Comparison of ENCODE assay signal across 1 cellular context in genomic region chr19:50837300-50837699, GRCh38.
TF ChIP-seq lines count a peak whose summit lies in the region.

No MANE protein-coding gene starts in this region.

TF ChIP-seq in HEK293, 187 proteins besides CTCF, POLR2A, EP300 and RAD21 (continued from another document and continues in another):
- TF ChIP-seq ZBTB7A (tag by site-specific recombination; IDR thresholded peaks at IDR 0.05; ENCODE audit: low read depth): peak; percentile 57; the same call in 1 of the 2 replicates
- no peak for TF ChIP-seq ZNF513 (tag by site-specific recombination; IDR thresholded peaks at IDR 0.05)
- no peak for TF ChIP-seq ZNF658 (tag by site-specific recombination; IDR thresholded peaks at IDR 0.05)
- TF ChIP-seq ZNF433 (tag by site-specific recombination; IDR thresholded peaks at IDR 0.05; ENCODE audit: low read depth): no peak
- no peak for TF ChIP-seq ZNF416 (tag by site-specific recombination; IDR thresholded peaks at IDR 0.05)
- peak; percentile 48; the same call in 1 of the 2 replicates for TF ChIP-seq PATZ1 (tag by site-specific recombination; IDR thresholded peaks at IDR 0.05)
- TF ChIP-seq ZNF2 (tag by site-specific recombination; IDR thresholded peaks at IDR 0.05): no peak
- no peak for TF ChIP-seq HOXD13 (CRISPR knock-in tag; IDR thresholded peaks at IDR 0.05; ENCODE audit: borderline replicate concordance)
- no peak for TF ChIP-seq ZNF692 (tag by site-specific recombination; IDR thresholded peaks at IDR 0.05)
- TF ChIP-seq ZNF274 (IDR thresholded peaks at IDR 0.05; ENCODE audit: low read length): no peak
- no peak for TF ChIP-seq ZNF274 (tag by site-specific recombination; IDR thresholded peaks at IDR 0.05; ENCODE audit: borderline replicate concordance)
- TF ChIP-seq ZNF449 (tag by site-specific recombination; IDR thresholded peaks at IDR 0.05): no peak
- TF ChIP-seq ZNF48 (tag by site-specific recombination; IDR thresholded peaks at IDR 0.05): no peak
- TF ChIP-seq KLF8 (tag by site-specific recombination; IDR thresholded peaks at IDR 0.05): peak; percentile 37; the same call in 1 of the 2 replicates
- TF ChIP-seq ZBTB21 (tag by site-specific recombination; IDR thresholded peaks at IDR 0.05): no peak
- TF ChIP-seq ZBTB1 (tag by site-specific recombination; IDR thresholded peaks at IDR 0.05): no peak
- no peak for TF ChIP-seq WT1 (tag by site-specific recombination; IDR thresholded peaks at IDR 0.05)
- TF ChIP-seq ZNF138 (tag by site-specific recombination; IDR thresholded peaks at IDR 0.05; ENCODE audit: borderline replicate concordance): no peak
- TF ChIP-seq ZNF555 (tag by site-specific recombination; conservative IDR thresholded peaks at IDR 0.05): no peak
- TF ChIP-seq ZNF175 (tag by site-specific recombination; IDR thresholded peaks at IDR 0.05): no peak
- TF ChIP-seq AEBP2 (tag by site-specific recombination; IDR thresholded peaks at IDR 0.05; ENCODE audit: borderline replicate concordance): no peak
- no peak for TF ChIP-seq ZNF121 (tag by site-specific recombination; IDR thresholded peaks at IDR 0.05)
- no peak for TF ChIP-seq ZBTB44 (tag by site-specific recombination; IDR thresholded peaks at IDR 0.05)
- no peak for TF ChIP-seq ZSCAN16 (tag by site-specific recombination; IDR thresholded peaks at IDR 0.05)
- no peak for TF ChIP-seq ZNF777 (tag by site-specific recombination; IDR thresholded peaks at IDR 0.05; ENCODE audit: borderline replicate concordance)
- no peak for TF ChIP-seq ZNF530 (tag by site-specific recombination; IDR thresholded peaks at IDR 0.05; ENCODE audit: low read depth)
- no peak for TF ChIP-seq KLF7 (tag by site-specific recombination; IDR thresholded peaks at IDR 0.05; ENCODE audit: borderline replicate concordance)
- no peak for TF ChIP-seq PRDM1 (tag by site-specific recombination; IDR thresholded peaks at IDR 0.05)
- no peak for TF ChIP-seq ZNF76 (tag by site-specific recombination; IDR thresholded peaks at IDR 0.05; ENCODE audit: borderline replicate concordance, low read depth)
- TF ChIP-seq KLF9 (tag by site-specific recombination; IDR thresholded peaks at IDR 0.05; ENCODE audit: low read depth): no peak
- no peak for TF ChIP-seq TRIM28 (IDR thresholded peaks at IDR 0.05; ENCODE audit: borderline replicate concordance, low read length)
- no peak for TF ChIP-seq ZNF664 (tag by site-specific recombination; IDR thresholded peaks at IDR 0.05)
- no peak for TF ChIP-seq ATF2 (tag by site-specific recombination; IDR thresholded peaks at IDR 0.05; ENCODE audit: low read depth)
- TF ChIP-seq ZSCAN30 (tag by site-specific recombination; IDR thresholded peaks at IDR 0.05): no peak
- no peak for TF ChIP-seq ZNF624 (tag by site-specific recombination; IDR thresholded peaks at IDR 0.05)
- no peak for TF ChIP-seq ZNF558 (tag by site-specific recombination; IDR thresholded peaks at IDR 0.05)
- TF ChIP-seq PRDM10 (tag by site-specific recombination; IDR thresholded peaks at IDR 0.05): no peak
- TF ChIP-seq ZNF701 (tag by site-specific recombination; IDR thresholded peaks at IDR 0.05): no peak
- no peak for TF ChIP-seq ZNF146 (tag by site-specific recombination; IDR thresholded peaks at IDR 0.05)
- 0 out of 2 replicates have a peak, but pooled peaks have one; percentile 14 for TF ChIP-seq SCRT2 (tag by site-specific recombination; IDR thresholded peaks at IDR 0.05)
- TF ChIP-seq KLF10 (tag by site-specific recombination; IDR thresholded peaks at IDR 0.05): no peak
- TF ChIP-seq ZNF155 (tag by site-specific recombination; IDR thresholded peaks at IDR 0.05): no peak
- TF ChIP-seq IKZF3 (tag by site-specific recombination; IDR thresholded peaks at IDR 0.05): no peak
- TF ChIP-seq ZNF221 (tag by site-specific recombination; IDR thresholded peaks at IDR 0.05; ENCODE audit: borderline replicate concordance): no peak
- TF ChIP-seq ZSCAN5A (tag by site-specific recombination; IDR thresholded peaks at IDR 0.05): no peak
- no peak for TF ChIP-seq BCL11B (tag by site-specific recombination; IDR thresholded peaks at IDR 0.05; ENCODE audit: low read depth)
- peak; percentile 89 for TF ChIP-seq GLIS1 (tag by site-specific recombination; IDR thresholded peaks at IDR 0.05)
- no peak for TF ChIP-seq ZBTB26 (tag by site-specific recombination; optimal IDR thresholded peaks at IDR 0.05)
- TF ChIP-seq ZNF776 (tag by site-specific recombination; IDR thresholded peaks at IDR 0.05; ENCODE audit: borderline replicate concordance): no peak
- TF ChIP-seq ZNF610 (tag by site-specific recombination; IDR thresholded peaks at IDR 0.05; ENCODE audit: borderline replicate concordance): no peak
- no peak for TF ChIP-seq ZFP69B (tag by site-specific recombination; IDR thresholded peaks at IDR 0.05)
- 0 out of 2 replicates have a peak, but pooled peaks have one; percentile 28 for TF ChIP-seq BCL11A (tag by site-specific recombination; IDR thresholded peaks at IDR 0.05; ENCODE audit: low read depth)
